8 cellular contexts compared by ENCODE assay signal in genomic region chr19:1885398-1886119, GRCh38. TPM values are rescaled to one million over a fixed set of nuclear protein-coding genes. Genes with fewer than 3 reads are reported as not detected.
DNase-seq lines count a peak whose midpoint lies in the region; ATAC-seq and TF ChIP-seq lines count a peak whose summit lies in the region.
"Not testable (repeated sequence)": the region's sequence is repeated elsewhere in the genome, so short reads cannot be mapped to it uniquely, and the experiment has no call there.

Gene ABHD17A (minus strand): TSS chr19:1885496. CDS start chr19:1881566, 3,930 bp downstream.

- intact Hi-C loops in CD4-positive, alpha-beta T cell (cut with DNase I, micrococcal nuclease) = loop anchor here in 1 of 2 experiments (1.0 kb wide), 3 partner anchors 9 to 21 kb away; partner anchors contain the start of genes ADAT3 and SCAMP4
- intact Hi-C loops in IMR-90 (cut with micrococcal nuclease) = loop anchor here (1.0 kb wide), 1 partner anchor 20 kb away; the partner anchor contains the start of genes ADAT3 and SCAMP4
- intact Hi-C loops in OCI-LY7 (cut with micrococcal nuclease; ENCODE audit: unreplicated experiment) = not testable (repeated sequence)

- peak within 1 kb of the TSS; percentile 94 for H3K27ac ChIP-seq in CD4-positive, alpha-beta T cell (ENCODE audit: low read depth, low read length)
- peak within 1 kb of the TSS; percentile 89 for H3K27ac ChIP-seq in IMR-90 (ENCODE audit: insufficient read depth, low read length)
- H3K27ac ChIP-seq in OCI-LY7 (ENCODE audit: low read depth, low read length, poor library complexity, severe bottlenecking) = peak within 1 kb of the TSS; percentile 71

- H3K4ac ChIP-seq in IMR-90 (ENCODE audit: low read depth, low read length) = peak within 1 kb of the TSS; percentile 66

- peaks cover 35% of the 10 kb centered on the region for H3K79me2 ChIP-seq in OCI-LY7 (ENCODE audit: insufficient read depth, low read depth, low read length)

- not testable (repeated sequence) for H3K27me3 Mint-ChIP-seq in CD4-positive, alpha-beta T cell; memory B cell

- not testable (repeated sequence) for H2BK20ac ChIP-seq in IMR-90 (ENCODE audit: low read depth, low read length)

- H3K4me1 ChIP-seq in IMR-90 (ENCODE audit: control insufficient read depth, insufficient read depth, low read length) (peaks cover 24% of the 10 kb centered on the region), OCI-LY7 (ENCODE audit: insufficient read depth, low read length, poor library complexity, severe bottlenecking) (peaks cover 37% of the 10 kb centered on the region)
- not testable (repeated sequence) for H3K4me1 ChIP-seq in endocrine pancreas (ENCODE audit: control insufficient read depth, insufficient read depth, low read length)

- not testable (repeated sequence) for H3K9me3 Mint-ChIP-seq in CD4-positive, alpha-beta T cell; memory B cell

- peak within 1 kb of the TSS; percentile 99 for H3K4me3 Mint-ChIP-seq in CD4-positive, alpha-beta T cell
- peak within 1 kb of the TSS; percentile 99 for H3K4me3 Mint-ChIP-seq in memory B cell

- not testable (repeated sequence) for TF ChIP-seq RAD21 in IMR-90 (IDR thresholded peaks at IDR 0.05; ENCODE audit: low read length)

- peak within 1 kb of the TSS; percentile 99 for H3K4me3 ChIP-seq in IMR-90 (ENCODE audit: insufficient read depth, low read depth, low read length)
- H3K4me3 ChIP-seq in OCI-LY7 (ENCODE audit: low read depth, low read length, poor library complexity, severe bottlenecking) = peak within 1 kb of the TSS; percentile 98
- H3K4me3 ChIP-seq in endocrine pancreas (ENCODE audit: control insufficient read depth, insufficient read depth, low read length) = not testable (repeated sequence)

- peak within 1 kb of the TSS; percentile 49 for H2BK5ac ChIP-seq in IMR-90 (ENCODE audit: low read depth, low read length, poor library complexity, severe bottlenecking)

- peak within 1 kb of the TSS; percentile 99 for H3K4me2 ChIP-seq in IMR-90 (ENCODE audit: low read depth, low read length)
- peak within 1 kb of the TSS; percentile 98 for H3K4me2 ChIP-seq in OCI-LY7 (ENCODE audit: low read length)

- H3K27ac Mint-ChIP-seq in CD4-positive, alpha-beta T cell = peak within 1 kb of the TSS; percentile 100
- H3K27ac Mint-ChIP-seq in memory B cell = peak within 1 kb of the TSS; percentile 90

- H2AK9ac ChIP-seq in IMR-90 (replicated peaks; ENCODE audit: low read depth, low read length, poor library complexity) = peak within 1 kb of the TSS; percentile 99

- H3K36me3 ChIP-seq in IMR-90 (ENCODE audit: control insufficient read depth, insufficient read depth, low read length); OCI-LY7 (ENCODE audit: insufficient read depth, low read length); endocrine pancreas (ENCODE audit: control insufficient read depth, insufficient read depth, low read length): not testable (repeated sequence)

- H3K23ac ChIP-seq in IMR-90 (ENCODE audit: low read depth, low read length) = peak within 1 kb of the TSS; percentile 92

- ATAC-seq in CD4-positive, alpha-beta T cell (ENCODE audit: poor library complexity) = peak; percentile 51
- peak; percentile 54 for ATAC-seq in GM21367 (IDR thresholded peaks at IDR 0.05; ENCODE audit: unreplicated experiment)
- ATAC-seq in IMR-90 (ENCODE audit: low read depth) = peak; percentile 94
- peak; percentile 97 for ATAC-seq in memory B cell (ENCODE audit: low read depth)

- DNase-seq in CD4-positive, alpha-beta T cell = peak; percentile 91 to 98 (median 95)
- DNase-seq in IMR-90 = peak; percentile 89
- DNase-seq in OCI-LY7 (ENCODE audit: low spot score) = peak; percentile 98
- peak; percentile 97 for DNase-seq in activated CD8-positive, alpha-beta memory T cell treated with anti-CD3 and anti-CD28 coated beads, Interleukin-2, amount 50 U/mL, for 4 hours
- peak; percentile 97 for DNase-seq in memory B cell (ENCODE audit: low spot score in 2 of 2)
- peak; percentile 89 to 95 (median 91) for DNase-seq in stimulated activated CD4-positive, alpha-beta T cell treated with anti-CD3 and anti-CD28 coated beads, TNF-alpha, amount 100 ng/mL, for 4 hours (ENCODE audit: low read depth in 3 of 3)

- BruUV-seq in IMR-90 (replicated peaks; lab: Mats Ljungman, UMichigan); OCI-LY7 (replicated peaks; lab: Mats Ljungman, UMichigan): not testable (repeated sequence)

- peak within 1 kb of the TSS; percentile 85 for H2AK5ac ChIP-seq in IMR-90 (ENCODE audit: low read depth, low read length)

- H3K9me3 ChIP-seq in CD4-positive, alpha-beta T cell (ENCODE audit: control insufficient read depth, low read length); IMR-90 (ENCODE audit: control insufficient read depth, insufficient read depth, low read length); OCI-LY7 (ENCODE audit: low read length); endocrine pancreas (ENCODE audit: control insufficient read depth, low read length): not testable (repeated sequence)

- dilution Hi-C loops in IMR-90 (cut with HindIII; ENCODE audit: low sequenced_read_pairs, unreplicated experiment) = not testable (repeated sequence)

- H2AFZ ChIP-seq in IMR-90 (replicated peaks; ENCODE audit: low read length, poor library complexity) = peak within 1 kb of the TSS; percentile 87
- peak within 1 kb of the TSS; percentile 52; the same call in 1 of the 2 replicates for H2AFZ ChIP-seq in OCI-LY7 (ENCODE audit: low read length)

- peaks cover 40% of the 10 kb centered on the region for H4K20me1 ChIP-seq in IMR-90 (ENCODE audit: insufficient read depth, low read length)
- H4K20me1 ChIP-seq in OCI-LY7 (ENCODE audit: insufficient read depth, low read length) = not testable (repeated sequence)

- peak within 1 kb of the TSS in 1 of 2 experiments; percentile 52; a peak in 2 of 4 replicates for H4K8ac ChIP-seq in IMR-90 (ENCODE audit: low read depth in 2 of 2, low read length in 2 of 2)

- H3K18ac ChIP-seq in IMR-90 (ENCODE audit: low read depth, low read length) = not testable (repeated sequence)

- peak within 1 kb of the TSS; percentile 63 for H3K14ac ChIP-seq in IMR-90 (replicated peaks; ENCODE audit: low read depth, low read length)

- H4K91ac ChIP-seq in IMR-90 (ENCODE audit: insufficient read depth, low read depth, low read length) = not testable (repeated sequence)

- H2BK15ac ChIP-seq in IMR-90 (ENCODE audit: low read depth, low read length) = not testable (repeated sequence)

- H3K27me3 ChIP-seq in CD4-positive, alpha-beta T cell (ENCODE audit: control insufficient read depth, insufficient read depth, low read length); IMR-90 (ENCODE audit: control insufficient read depth, insufficient read depth, low read length); endocrine pancreas (ENCODE audit: control insufficient read depth, insufficient read depth, low read length): not testable (repeated sequence)

- H3K9ac ChIP-seq in IMR-90 (ENCODE audit: low read depth, low read length) (peak within 1 kb of the TSS; percentile 97), endocrine pancreas (ENCODE audit: control insufficient read depth, insufficient read depth, low read length) (peak within 1 kb of the TSS; percentile 84)

- peaks cover 18% of the 10 kb centered on the region for H3K9me1 ChIP-seq in IMR-90 (ENCODE audit: insufficient read depth, low read length)

- H3K4me1 Mint-ChIP-seq in CD4-positive, alpha-beta T cell (ENCODE audit: low read depth) = peaks cover 40% of the 10 kb centered on the region
- H3K4me1 Mint-ChIP-seq in memory B cell = peaks cover 26% of the 10 kb centered on the region

- peak within 1 kb of the TSS; percentile 58 for H3K56ac ChIP-seq in IMR-90 (ENCODE audit: extremely low read depth, insufficient read depth, low read length)

- H4K5ac ChIP-seq in IMR-90 (ENCODE audit: low read depth, low read length) = peak within 1 kb of the TSS; percentile 26; the same call in 1 of the 2 replicates

- in situ Hi-C loops in IMR-90 (cut with MboI; ENCODE audit: low sequenced_read_pairs) = not testable (repeated sequence)

- peaks cover 29% of the 10 kb centered on the region for H3K36me3 Mint-ChIP-seq in CD4-positive, alpha-beta T cell (ENCODE audit: low read depth)
- not testable (repeated sequence) for H3K36me3 Mint-ChIP-seq in memory B cell

- not testable (repeated sequence) for TF ChIP-seq CTCF in CD4-positive, alpha-beta T cell (IDR thresholded peaks at IDR 0.05); IMR-90 (conservative IDR thresholded peaks at IDR 0.05; ENCODE audit: low read depth, low read length); OCI-LY7 (conservative IDR thresholded peaks at IDR 0.05; ENCODE audit: low read length)

- peaks cover 4 to 38% of the 10 kb centered on the region in 2 experiments for H3K79me1 ChIP-seq in IMR-90 (ENCODE audit: low read depth in 1 of 2, low read length in 2 of 2)

- WGBS in IMR-90 (ENCODE audit: extremely low coverage in 2 of 2, insufficient read length in 1 of 2), 2 experiments = 37% methylated on average over 16 of the region's 46 CpGs; no CpG with 5 or more reads in 1 of the 2 experiments

- not testable (repeated sequence) for H2BK120ac ChIP-seq in IMR-90 (ENCODE audit: low read depth, low read length)

- POLR2A ChIA-PET in CD4-positive, alpha-beta T cell (lab: Charles Lee) = interaction anchor here (0.6 to 3.0 kb wide), 5 partner anchors 9 to 29 kb away, joined by 3 to 29 read pairs (median 10); no protein-coding TSS in a partner anchor
- POLR2A ChIA-PET in IMR-90 (lab: Charles Lee; ENCODE audit: unreplicated experiment) = interaction anchor here (0.6 kb wide), 1 partner anchor 21 kb away, joined by 7 read pairs; no protein-coding TSS in a partner anchor
- POLR2A ChIA-PET in OCI-LY7 (lab: Charles Lee) = interaction anchor here (0.6 to 1.2 kb wide), 3 partner anchors 9 to 19 kb away, joined by 3 read pairs; no protein-coding TSS in a partner anchor

- H3K9me2 ChIP-seq in OCI-LY7 (ENCODE audit: insufficient read depth, low read length) = not testable (repeated sequence)

- CTCF ChIA-PET in CD4-positive, alpha-beta T cell (lab: Charles Lee) = interaction anchor here (3.0 kb wide), 1 partner anchor 11 kb away, joined by 12 read pairs; no protein-coding TSS in a partner anchor
- CTCF ChIA-PET in IMR-90 (lab: Yijun Ruan, JAX) (interaction anchor here (0.8 kb wide), 1 partner anchor 9 kb away, joined by 3 read pairs; no protein-coding TSS in a partner anchor), OCI-LY7 (lab: Charles Lee; ENCODE audit: unreplicated experiment) (interaction anchor here (0.5 kb wide), 1 partner anchor 15 kb away, joined by 5 read pairs; no protein-coding TSS in a partner anchor)

- not testable (repeated sequence) for TF ChIP-seq POLR2A in IMR-90 (IDR thresholded peaks at IDR 0.05; ENCODE audit: low read depth, low read length)

RNA-seq across cellular contexts. Expression of gene ABHD17A, which starts in this region (rescaled TPM):
- total RNA-seq in CD4-positive, alpha-beta T cell = 100 to 1,000 TPM; 156 to 172 TPM
- total RNA-seq in IMR-90 (2012; rRNA removed) (31.9 and 37.8 TPM in 2 replicates), OCI-LY7 (2022) (64.2 and 71.3 TPM in 2 replicates)
- 76.2 and 111 TPM in 2 replicates for polyA plus RNA-seq in IMR-90 (2012; rRNA removed)
- polyA plus RNA-seq in IMR-90 (2012; cell fraction: cytosol; rRNA removed) = 52.5 and 129 TPM in 2 replicates
- polyA plus RNA-seq in IMR-90 (2012; cell fraction: nucleus; rRNA removed; ENCODE audit: low replicate concordance) = 86.9 and 244 TPM in 2 replicates
- total RNA-seq in OCI-LY7 (2014; rRNA removed; shearing (Covaris generic)) = 98.7 and 130 TPM in 2 replicates
